1 cellular context compared by ENCODE assay signal in genomic region chr4:182698212-182698611, GRCh38.
TF ChIP-seq lines count a peak whose summit lies in the region.

No MANE protein-coding gene starts in this region.

TF ChIP-seq in GM23338, 12 proteins besides CTCF, POLR2A, EP300 and RAD21 (continued from another document):
- TF ChIP-seq ZNF462 (CRISPR knock-in tag; IDR thresholded peaks at IDR 0.05) (no peak), NANOG (IDR thresholded peaks at IDR 0.05; ENCODE audit: borderline replicate concordance) (no peak), ETS1 (IDR thresholded peaks at IDR 0.05) (no peak), REST (IDR thresholded peaks at IDR 0.05; ENCODE audit: unreplicated experiment) (no peak), POLR2AphosphoS5 (IDR thresholded peaks at IDR 0.05; ENCODE audit: low read depth) (no peak), EZH2 (IDR thresholded peaks at IDR 0.05; ENCODE audit: low read depth, unreplicated experiment) (no peak), JUNB (IDR thresholded peaks at IDR 0.05; ENCODE audit: unreplicated experiment) (no peak), ZNF114 (CRISPR knock-in tag; IDR thresholded peaks at IDR 0.05) (no peak), EZH2phosphoT487 (IDR thresholded peaks at IDR 0.05; ENCODE audit: unreplicated experiment) (no peak), STAT1 (IDR thresholded peaks at IDR 0.05; ENCODE audit: unreplicated experiment) (no peak), ZNF331 (CRISPR knock-in tag; IDR thresholded peaks at IDR 0.05; ENCODE audit: low read depth) (no peak)
TF ChIP-seq in GM23338: peak in this region for 0.
